15 cellular contexts compared by ENCODE assay signal in genomic region chr7:71636329-71636728, GRCh38.
DNase-seq lines count a peak whose midpoint lies in the region; ATAC-seq and TF ChIP-seq lines count a peak whose summit lies in the region.
"Had no signal": no experiment of that assay in that cellular context is flagged by ENCODE, and none has a peak within 500 bp of the region (broad histone marks: within the 10 kb centered on the region; RNA-seq: fewer than 3 reads in every experiment).

No MANE protein-coding gene starts in this region.

- in situ Hi-C loops in astrocyte of the spinal cord (cut with HindIII; ENCODE audit: low sequenced_read_pairs): no loop called here

- TF ChIP-seq CTCF in heart right ventricle (IDR thresholded peaks at IDR 0.05): no peak
- no peak for TF ChIP-seq CTCF in astrocyte of the spinal cord (IDR thresholded peaks at IDR 0.05; ENCODE audit: low read depth, low read length)
- TF ChIP-seq CTCF in thyroid gland (IDR thresholded peaks at IDR 0.05): no peak

- no peak for TF ChIP-seq POLR2A in thyroid gland (IDR thresholded peaks at IDR 0.05)

- H3K9me3 ChIP-seq in heart right ventricle (no peaks in the 10 kb centered on the region), thyroid gland (no peaks in the 10 kb centered on the region)
- H3K9me3 ChIP-seq: tibial nerve had no signal

- ATAC-seq in heart right ventricle (peak in 6 of 8 donors; percentile 31 to 68 (median 50)), left cardiac atrium (no peak), HG03354 (IDR thresholded peaks at IDR 0.05; ENCODE audit: poor library complexity, severe bottlenecking, unreplicated experiment) (no peak)
- ATAC-seq: sciatic nerve had no signal

- 33 to 44% methylated on average over 4 of the region's 4 CpGs for WGBS in heart right ventricle, 2 donors
- WGBS in thyroid gland, 2 donors: 61 to 72% methylated on average over 4 of the region's 4 CpGs

- H3K36me3 ChIP-seq in heart right ventricle: no peaks in the 10 kb centered on the region
- H3K36me3 ChIP-seq in thyroid gland: no peaks in the 10 kb centered on the region
- H3K36me3 ChIP-seq: tibial nerve had no signal

- intact Hi-C loops in heart right ventricle (cut with DNase I): loop anchor here in 1 of 10 donors (10.0 kb wide), 1 partner anchor 402 kb away; no protein-coding TSS in a partner anchor
- intact Hi-C loops in left cardiac atrium (cut with DNase I): no loop called here
- intact Hi-C loops in thyroid gland (cut with DNase I): no loop called here

- DNase-seq in heart right ventricle: no peak
- no peak for DNase-seq in left cardiac atrium
- DNase-seq in astrocyte of the spinal cord (ENCODE audit: low read depth, low spot score): peak; percentile 49
- peak; percentile 63 for DNase-seq in iPS-NIHi7 (ENCODE audit: extremely low spot score)
- DNase-seq in thyroid gland: peak; percentile 10 to 14
- DNase-seq in NCI-H187 (lab: John Stamatoyannopoulos, UW): no peak
- no peak for DNase-seq in SIG-M5 (lab: John Stamatoyannopoulos, UW)
- DNase-seq: activated CD4-positive, alpha-beta T cell treated with anti-CD3 and anti-CD28 coated beads, Interleukin-2, amount 10 ng/mL, durations not matched to agents 24 days and 14 days; activated T-cell treated with anti-CD3 and anti-CD28 coated beads, Interleukin-2, amount 50 U/mL, for 24 hours; NK-92 treated with Interleukin-12 subunit alpha and Interleukin-12 subunit beta, amount 100 ng/mL, for 24 hours; stimulated activated CD4-positive, alpha-beta T cell treated with anti-CD3 and anti-CD28 coated beads, Interleukin-4, amount 100 ng/mL, for 4 hours had no signal

- H3K4me3 ChIP-seq in heart right ventricle (no peak overlapping the region), astrocyte of the spinal cord (ENCODE audit: low read depth, low read length) (no peak overlapping the region), thyroid gland (replicated peaks in 1 of 3) (no peak overlapping the region)
- H3K4me3 ChIP-seq: lung, tibial nerve had no signal

- no peaks in the 10 kb centered on the region for H3K27me3 ChIP-seq in heart right ventricle
- no peaks in the 10 kb centered on the region for H3K27me3 ChIP-seq in thyroid gland
- H3K27me3 ChIP-seq: tibial nerve had no signal

- peak overlapping the region in 2 of 10 donors; percentile 35 to 43 for H3K27ac ChIP-seq in heart right ventricle
- H3K27ac ChIP-seq in thyroid gland: no peak overlapping the region
- H3K27ac ChIP-seq: tibial nerve had no signal

- H3K4me1 ChIP-seq in heart right ventricle (peaks cover 0 to 22% (median 8%) of the 10 kb centered on the region in 9 donors), thyroid gland (peaks cover 7 to 8% of the 10 kb centered on the region in 2 donors)

Comparison
In these comparisons a context has a peak if more than half of its experiments do, and no peak if none do; other contexts are left out.
1. ATAC-seq: peak in heart right ventricle (6 of 8); none in left cardiac atrium (0 of 2) and HG03354 (single experiment).
2. DNase-seq: peak in astrocyte of the spinal cord (single experiment), iPS-NIHi7 (single experiment) and thyroid gland (2 of 2); none in heart right ventricle (0 of 2), left cardiac atrium (single experiment), NCI-H187 (0 of 2) and SIG-M5 (single experiment).